In genomic region chr14:94097091-94097490, GRCh38 we compare ENCODE assay signal across 23 cellular contexts. TPM values are rescaled to one million over a fixed set of nuclear protein-coding genes. Genes with fewer than 3 reads are reported as not detected.
DNase-seq lines count a peak whose midpoint lies in the region; ATAC-seq and TF ChIP-seq lines count a peak whose summit lies in the region.
"Had no signal": no experiment of that assay in that cellular context is flagged by ENCODE, and none has a peak within 500 bp of the region (broad histone marks: within the 10 kb centered on the region; RNA-seq: fewer than 3 reads in every experiment).

No MANE protein-coding gene starts in this region.

- no peaks in the 10 kb centered on the region for H3K9me3 ChIP-seq in WERI-Rb-1 (ENCODE audit: severe bottlenecking)
- H3K9me3 ChIP-seq: A549; BE2C; BLaER1 treated with 17β-estradiol and CSF1 and Interleukin-3, amounts not matched to agents 10 nM and 100 nM; HAP-1 had no signal

- ATAC-seq in left lobe of liver (no peak), GM21723 (IDR thresholded peaks at IDR 0.05; ENCODE audit: unreplicated experiment) (no peak)
- ATAC-seq: A549, GM12878 had no signal

- H3K36me3 ChIP-seq in WERI-Rb-1: no peaks in the 10 kb centered on the region; the same call in 1 of the 2 replicates

- no peak overlapping the region for H3K4me3 ChIP-seq in WERI-Rb-1 (ENCODE audit: low read depth, low read length)
- H3K4me3 ChIP-seq: A549; BLaER1 treated with 17β-estradiol and CSF1 and Interleukin-3, amounts not matched to agents 10 nM and 100 nM; GM12878; HAP-1 had no signal

- H3K27me3 ChIP-seq in WERI-Rb-1 (ENCODE audit: insufficient read depth, low read depth, severe bottlenecking): no peaks in the 10 kb centered on the region
- H3K27me3 ChIP-seq: BE2C; BLaER1 treated with 17β-estradiol and CSF1 and Interleukin-3, amounts not matched to agents 10 nM and 100 nM had no signal

- DNase-seq in DMS79 (lab: John Stamatoyannopoulos, UW) (peak; percentile 36), astrocyte of the hippocampus (ENCODE audit: low read depth, low spot score) (peak; percentile 76), glomerular visceral epithelial cell (ENCODE audit: extremely low spot score) (peak; percentile 41), renal cortical epithelial cell (ENCODE audit: low read depth) (peak; percentile 78), left lobe of liver (ENCODE audit: low spot score) (no peak), WERI-Rb-1 (no peak)
- DNase-seq: 8988T; ACHN; AML-193; BE2C; Calu3; CD4-positive, alpha-beta memory T cell; COR-L47; DMS53; EL; GDM1; GOT3; HFFc6 had no signal

- H3K27ac ChIP-seq in WERI-Rb-1: no peak overlapping the region
- H3K27ac ChIP-seq: A549; BLaER1 treated with 17β-estradiol and CSF1 and Interleukin-3, amounts not matched to agents 10 nM and 100 nM had no signal

- TF ChIP-seq CTCF in WERI-Rb-1 (IDR thresholded peaks at IDR 0.05; ENCODE audit: low read depth, low read length): no peak

RNA-seq across cellular contexts. Expression of gene IFI27, which starts 13.4 kb away (rescaled TPM):
- total RNA-seq in renal cortical epithelial cell (3.0 and 179 TPM in 2 replicates), left lobe of liver (20.4 TPM)

RNA-seq across cellular contexts. Expression of gene IFI27L1, which starts 16.0 kb away (rescaled TPM):
- total RNA-seq in renal cortical epithelial cell: 7.5 and 15.3 TPM in 2 replicates
- total RNA-seq in left lobe of liver: 5.9 TPM

RNA-seq across cellular contexts. Expression of gene DDX24, which starts 16.1 kb away (rescaled TPM):
- total RNA-seq in renal cortical epithelial cell: 114 and 161 TPM in 2 replicates
- 54.2 TPM for total RNA-seq in left lobe of liver

RNA-seq across cellular contexts. Expression of gene IFI27L2, which starts 32.3 kb away (rescaled TPM):
- total RNA-seq in renal cortical epithelial cell (31.2 and 53.8 TPM in 2 replicates), left lobe of liver (1.2 TPM)

Comparison
In these comparisons a context has a peak if more than half of its experiments do, and no peak if none do; other contexts are left out.
1. DNase-seq: peak in DMS79 (single experiment), astrocyte of the hippocampus (single experiment), glomerular visceral epithelial cell (single experiment) and renal cortical epithelial cell (single experiment); none in left lobe of liver (single experiment) and WERI-Rb-1 (single experiment).